ENCODE assay signal across 2 cellular contexts in genomic region chr1:22665752-22666151, GRCh38.
TF ChIP-seq lines count a peak whose summit lies in the region.

No MANE protein-coding gene starts in this region.

TF ChIP-seq in IMR-90, 13 proteins besides CTCF, POLR2A, EP300 and RAD21:
- TF ChIP-seq SMC3 (IDR thresholded peaks at IDR 0.05; ENCODE audit: low read depth, low read length) (peak; percentile 83), FOS (IDR thresholded peaks at IDR 0.05; ENCODE audit: low read depth, low read length) (no peak)
TF ChIP-seq in IMR-90: peak in this region for 1.

TF ChIP-seq in K562, 482 proteins besides CTCF, POLR2A, EP300 and RAD21:
- TF ChIP-seq STAG1 (CRISPR knock-in tag; IDR thresholded peaks at IDR 0.05; ENCODE audit: borderline replicate concordance) (peak; percentile 82; the same call in 1 of the 2 replicates), SMC3 (conservative IDR thresholded peaks at IDR 0.05; ENCODE audit: insufficient read depth, low read depth, low read length) (peak; percentile 59), SIN3A (IDR thresholded peaks at IDR 0.05; ENCODE audit: borderline replicate concordance in 2 of 2, control insufficient read depth in 1 of 2, low read depth in 2 of 2, low read length in 2 of 2) (no peak), TAL1 (IDR thresholded peaks at IDR 0.05) (no peak), GABPB1 (CRISPR knock-in tag; IDR thresholded peaks at IDR 0.05) (no peak)
